In genomic region chr2:232632904-232633412, GRCh38 we compare ENCODE assay signal across 8 cellular contexts. TPM values are rescaled to one million over a fixed set of nuclear protein-coding genes. Genes with fewer than 3 reads are reported as not detected.
A peak's percentile ranks its signal among the peaks of the same experiment; 100 is the strongest.
DNase-seq lines count a peak whose midpoint lies in the region; ATAC-seq, FAIRE-seq and TF ChIP-seq lines count a peak whose summit lies in the region.

No MANE protein-coding gene starts in this region.

- WGBS in K562 (ENCODE audit: insufficient coverage, low coverage, missing lambda C conversion rate) = 2% methylated on average over 9 of the region's 40 CpGs

- peak overlapping the region; percentile 48 for H3K4me3 ChIP-seq in K562
- peak overlapping the region; percentile 41 to 63 for H3K4me3 ChIP-seq in kidney (ENCODE audit: low read length in 2 of 2)

- H3K79me2 ChIP-seq in K562 (ENCODE audit: control insufficient read depth, insufficient read depth, low read length) = no peaks in the 10 kb centered on the region

- POLR2A ChIA-PET in K562 (lab: Yijun Ruan, JAX) = interaction anchor here (0.5 to 1.3 kb wide), 4 partner anchors 16 to 174 kb away, joined by 3 to 4 read pairs (median 4); partner anchors contain the start of genes EIF4E2 and TIGD1

- H4K20me1 ChIP-seq in K562 (replicated peaks; ENCODE audit: control insufficient read depth, insufficient read depth, low read length) = no peaks in the 10 kb centered on the region

- H3K4me1 ChIP-seq in K562 (replicated peaks in 1 of 2; ENCODE audit: control insufficient read depth in 2 of 2, insufficient read depth in 2 of 2, low read length in 2 of 2) = peaks cover 0 to 21% of the 10 kb centered on the region in 2 experiments; a peak in 3 of 5 replicates
- H3K4me1 ChIP-seq in kidney (ENCODE audit: control insufficient read depth in 1 of 2, insufficient read depth in 1 of 2, low read depth in 1 of 2, low read length in 2 of 2) = peaks cover 6 to 8% of the 10 kb centered on the region in 2 donors

- H3K9ac ChIP-seq in K562 (ENCODE audit: insufficient read depth in 1 of 2, low read depth in 2 of 2, low read length in 2 of 2) = peak overlapping the region; percentile 30 to 90; a peak in 3 of 4 replicates
- peak overlapping the region; percentile 0 to 76 for H3K9ac ChIP-seq in kidney (ENCODE audit: low read length in 2 of 2)

- intact Hi-C loops in Right ventricle myocardium inferior (cut with DNase I) (no loop called here), cardiac septum (cut with DNase I) (loop anchor here (5.0 kb wide), 1 partner anchor 64 kb away; the partner anchor contains the start of gene GIGYF2), K562 (cut with micrococcal nuclease) (loop anchor here (2.0 kb wide), 1 partner anchor 26 kb away; no protein-coding TSS in a partner anchor), kidney (cut with DNase I) (no loop called here)

- no peaks in the 10 kb centered on the region for H3K9me3 Mint-ChIP-seq in stimulated activated effector memory CD8-positive, alpha-beta T cell treated with anti-CD3 and anti-CD28 coated beads, Interleukin-12 subunit alpha, Interleukin-12 subunit beta, amount 100 ng/mL, for 72 hours

- in situ Hi-C loops in K562 (cut with MboI) = no loop called here

- no peaks in the 10 kb centered on the region for H3K9me1 ChIP-seq in K562 (ENCODE audit: control insufficient read depth, insufficient read depth, low read length)

- TF ChIP-seq RAD21 in K562 (CRISPR knock-in tag; conservative IDR thresholded peaks at IDR 0.05 in 1 of 2, IDR thresholded peaks at IDR 0.05 in 1 of 2) = no peak

- H3K36me3 ChIP-seq in K562 (ENCODE audit: control insufficient read depth, insufficient read depth, low read length) (no peaks in the 10 kb centered on the region), kidney (ENCODE audit: control insufficient read depth in 1 of 2, insufficient read depth in 2 of 2, low read length in 2 of 2) (no peaks in the 10 kb centered on the region)

- H3K4me3 Mint-ChIP-seq in stimulated activated effector memory CD8-positive, alpha-beta T cell treated with anti-CD3 and anti-CD28 coated beads, Interleukin-12 subunit alpha, Interleukin-12 subunit beta, amount 100 ng/mL, for 72 hours = peak overlapping the region; percentile 41

- peak overlapping the region; percentile 83 for H2AFZ ChIP-seq in K562 (ENCODE audit: low read depth, low read length)

- CTCF ChIA-PET in K562 (lab: Yijun Ruan, JAX; ENCODE audit: low intra/inter-chr PET ratio) = no interaction called here

- peaks cover 6% of the 10 kb centered on the region for H3K4me1 Mint-ChIP-seq in stimulated activated effector memory CD8-positive, alpha-beta T cell treated with anti-CD3 and anti-CD28 coated beads, Interleukin-12 subunit alpha, Interleukin-12 subunit beta, amount 100 ng/mL, for 72 hours

- H3K27me3 ChIP-seq in K562 (ENCODE audit: control insufficient read depth in 2 of 2, insufficient read depth in 2 of 2, low read length in 2 of 2) = no peaks in the 10 kb centered on the region; a peak in 2 of 5 replicates

- no peaks in the 10 kb centered on the region for H3K9me3 ChIP-seq in K562 (replicated peaks; ENCODE audit: control insufficient read depth, insufficient read depth, low read depth, low read length)
- no peaks in the 10 kb centered on the region for H3K9me3 ChIP-seq in kidney (ENCODE audit: control insufficient read depth in 1 of 2, low read length in 2 of 2)

- H3K36me3 Mint-ChIP-seq in stimulated activated effector memory CD8-positive, alpha-beta T cell treated with anti-CD3 and anti-CD28 coated beads, Interleukin-12 subunit alpha, Interleukin-12 subunit beta, amount 100 ng/mL, for 72 hours = no peaks in the 10 kb centered on the region

- FAIRE-seq in K562 (lab: Jason Lieb, UNC) (no peak), kidney (lab: Jason Lieb, UNC) (no peak)

- no TSS peak for BruUV-seq in K562 (replicated peaks; lab: Mats Ljungman, UMichigan)

- no peak for TF ChIP-seq EP300 in K562 (IDR thresholded peaks at IDR 0.05; ENCODE audit: low read length)

- TF ChIP-seq CTCF in K562 (IDR thresholded peaks at IDR 0.05 in 2 of 3, conservative IDR thresholded peaks at IDR 0.05 in 1 of 3; ENCODE audit: insufficient read depth in 2 of 3, low read depth in 1 of 3, low read length in 3 of 3) (no peak), kidney (IDR thresholded peaks at IDR 0.05; ENCODE audit: borderline replicate concordance, extremely low read depth, insufficient read depth) (no peak)

- no peak overlapping the region for H3K27ac Mint-ChIP-seq in stimulated activated effector memory CD8-positive, alpha-beta T cell treated with anti-CD3 and anti-CD28 coated beads, Interleukin-12 subunit alpha, Interleukin-12 subunit beta, amount 100 ng/mL, for 72 hours

- ATAC-seq in Right ventricle myocardium inferior (peak; percentile 73), K562 (peak; percentile 59), GM19455 (IDR thresholded peaks at IDR 0.05; ENCODE audit: unreplicated experiment) (no peak), GM19023 (IDR thresholded peaks at IDR 0.05; ENCODE audit: unreplicated experiment) (no peak), HG03025 (IDR thresholded peaks at IDR 0.05; ENCODE audit: low FRiP score, unreplicated experiment) (no peak)
- ATAC-seq in stimulated activated effector memory CD8-positive, alpha-beta T cell treated with anti-CD3 and anti-CD28 coated beads, Interleukin-12 subunit alpha, Interleukin-12 subunit beta, amount 100 ng/mL, for 72 hours = no peak

- H3K27ac ChIP-seq in K562 (ENCODE audit: extremely low read depth, low read depth, low read length) (no peak overlapping the region), kidney (ENCODE audit: low read depth in 2 of 2, low read length in 2 of 2) (peak overlapping the region; percentile 92)

- DNase-seq in Right ventricle myocardium inferior (ENCODE audit: missing footprints) (peak; percentile 75), cardiac septum (ENCODE audit: low spot score) (no peak), K562 (ENCODE audit: extremely low read depth in 1 of 4, low spot score in 3 of 4) (peak in 3 of 4 experiments; percentile 16 to 54 (median 52)), kidney (peak; percentile 93)
- no peak for DNase-seq in stimulated activated effector memory CD8-positive, alpha-beta T cell treated with anti-CD3 and anti-CD28 coated beads, Interleukin-12 subunit alpha, Interleukin-12 subunit beta, amount 100 ng/mL, for 72 hours (ENCODE audit: low spot score in 2 of 2)

- TF ChIP-seq POLR2A in K562 (conservative IDR thresholded peaks at IDR 0.05) = no peak

- peak overlapping the region; percentile 76 for H3K4me2 ChIP-seq in K562 (ENCODE audit: insufficient read depth, low read length)

TF ChIP-seq in K562, 482 proteins besides CTCF, POLR2A, EP300 and RAD21 (continues in another document):
- TF ChIP-seq RNF2 (IDR thresholded peaks at IDR 0.05) (0 out of 2 replicates have a peak, but pooled peaks have one; percentile 26), MTA3 (IDR thresholded peaks at IDR 0.05; ENCODE audit: borderline replicate concordance) (0 out of 2 replicates have a peak, but pooled peaks have one; percentile 20), CREBBP (IDR thresholded peaks at IDR 0.05; ENCODE audit: low read depth, low read length) (no peak), ZNF512 (tag; IDR thresholded peaks at IDR 0.05) (peak; percentile 42), EGR1 (conservative IDR thresholded peaks at IDR 0.05) (peak; percentile 78), OTX1 (CRISPR knock-in tag; IDR thresholded peaks at IDR 0.05) (no peak), ZNF644 (tag; IDR thresholded peaks at IDR 0.05; ENCODE audit: low read depth) (no peak)

RNA-seq across cellular contexts. Expression of gene EFHD1, which starts 0.4 kb away (rescaled TPM):
- total RNA-seq in Right ventricle myocardium inferior (26.3 TPM), cardiac septum (20.1 TPM), K562 (2014; rRNA removed) (1.7 and 2.4 TPM in 2 replicates), K562 (2014; rRNA removed; fragmentation: Illumina TruSeq; extraction: Trizol) (1.7 and 2.0 TPM in 2 replicates), K562 (2015; rRNA removed; fragmentation: Illumina TruSeq; extraction: Trizol) (1.5 and 1.6 TPM in 2 replicates), K562 (2021) (5.1 and 5.2 TPM in 2 replicates), kidney (129 TPM)
- 0.65 TPM in 1 of 2 replicates, not detected in the other for total RNA-seq in K562 (2011; cell fraction: chromatin; rRNA removed; ENCODE audit: low replicate concordance)
- 0.53 and 0.67 TPM in 2 replicates for total RNA-seq in K562 (2011; cell fraction: nucleolus; rRNA removed)
- total RNA-seq in K562 (2011; cell fraction: nucleoplasm; rRNA removed) = 0.37 and 0.46 TPM in 2 replicates
- polyA plus RNA-seq in K562 (2011; rRNA removed) (1.2 TPM in 2 replicates), K562 (2014; fragmentation: Illumina TruSeq; extraction: Trizol) (5.9 and 9.1 TPM in 2 replicates), K562 (2014; fragmentation: Nextera tagmentation; extraction: Ambion mirVana) (1 to 10 TPM in 1 of 2 experiments, under 1 TPM in 1; 0.66 to 1.2 TPM), K562 (2014; rRNA removed) (2.8 and 3.1 TPM in 2 replicates), kidney (ENCODE audit: insufficient read depth, low read depth, low replicate concordance) (280 TPM)
- 1.4 and 2.0 TPM in 2 replicates for polyA plus RNA-seq in K562 (2011; cell fraction: cytosol; rRNA removed)
- 0.34 and 0.41 TPM in 2 replicates for polyA plus RNA-seq in K562 (2011; cell fraction: nucleus; rRNA removed)
- 5.0 and 20.1 TPM in 2 replicates for polyA plus RNA-seq in K562 (2012)
- 0.69 and 0.98 TPM in 2 replicates for polyA minus RNA-seq in K562 (2011; rRNA and poly(A)+ RNA removed)
- 0.57 TPM in 1 of 2 replicates, not detected in the other for polyA minus RNA-seq in K562 (2011; cell fraction: cytosol; rRNA and poly(A)+ RNA removed)
- not detected in 2 replicates for polyA minus RNA-seq in K562 (2011; cell fraction: nucleus; rRNA and poly(A)+ RNA removed)

Comparison
In these comparisons a context has a peak if more than half of its experiments do, and no peak if none do; other contexts are left out.
1. DNase-seq: peak in Right ventricle myocardium inferior (single experiment), K562 (3 of 4) and kidney (single experiment); none in cardiac septum (single experiment) and stimulated activated effector memory CD8-positive, alpha-beta T cell treated with anti-CD3 and anti-CD28 coated beads, Interleukin-12 subunit alpha, Interleukin-12 subunit beta, amount 100 ng/mL, for 72 hours (0 of 2).
2. intact Hi-C loops: an anchor here in cardiac septum (5.0 kb wide) and K562 (2.0 kb wide); none called in Right ventricle myocardium inferior and kidney.
3. ATAC-seq: peak in Right ventricle myocardium inferior (single experiment) and K562 (single experiment); none in stimulated activated effector memory CD8-positive, alpha-beta T cell treated with anti-CD3 and anti-CD28 coated beads, Interleukin-12 subunit alpha, Interleukin-12 subunit beta, amount 100 ng/mL, for 72 hours (single experiment), GM19455 (single experiment), GM19023 (single experiment) and HG03025 (single experiment).